ENCODE assay signal across 14 cellular contexts in genomic region chr1:161781995-161782394, GRCh38. TPM values are rescaled to one million over a fixed set of nuclear protein-coding genes. Genes with fewer than 3 reads are reported as not detected.
DNase-seq lines count a peak whose midpoint lies in the region; ATAC-seq, FAIRE-seq and TF ChIP-seq lines count a peak whose summit lies in the region.
"Had no signal": no experiment of that assay in that cellular context is flagged by ENCODE, and none has a peak within 500 bp of the region (broad histone marks: within the 10 kb centered on the region; RNA-seq: fewer than 3 reads in every experiment).

No MANE protein-coding gene starts in this region.

- H3K9ac ChIP-seq in Karpas-422 (ENCODE audit: low read length), result no peak overlapping the region

- TF ChIP-seq POLR2A in GM12892 (IDR thresholded peaks at IDR 0.05; ENCODE audit: low read depth, low read length), result no peak
- no peak for TF ChIP-seq POLR2A in uterus (IDR thresholded peaks at IDR 0.05)

- ATAC-seq in GM21723 (IDR thresholded peaks at IDR 0.05; ENCODE audit: unreplicated experiment) (peak; percentile 70), HG03565 (IDR thresholded peaks at IDR 0.05; ENCODE audit: unreplicated experiment) (peak; percentile 47)
- no peak for ATAC-seq in CD4-positive, alpha-beta T cell (ENCODE audit: poor library complexity)
- ATAC-seq: sciatic nerve; stimulated activated naive CD8-positive, alpha-beta T cell treated with anti-CD3 and anti-CD28 coated beads, Interleukin-15, amount 100 ng/mL, for 72 hours had no signal

- H3K27me3 Mint-ChIP-seq in CD4-positive, alpha-beta T cell, result no peaks in the 10 kb centered on the region
- H3K27me3 Mint-ChIP-seq: stimulated activated naive CD8-positive, alpha-beta T cell treated with anti-CD3 and anti-CD28 coated beads, Interleukin-15, amount 100 ng/mL, for 72 hours had no signal

- H3K4me3 Mint-ChIP-seq in CD4-positive, alpha-beta T cell, result no peak overlapping the region
- H3K4me3 Mint-ChIP-seq: neural crest cell; stimulated activated naive CD8-positive, alpha-beta T cell treated with anti-CD3 and anti-CD28 coated beads, Interleukin-15, amount 100 ng/mL, for 72 hours had no signal

- no peaks in the 10 kb centered on the region for H3K9me3 Mint-ChIP-seq in CD4-positive, alpha-beta T cell
- H3K9me3 Mint-ChIP-seq: neural crest cell; stimulated activated naive CD8-positive, alpha-beta T cell treated with anti-CD3 and anti-CD28 coated beads, Interleukin-15, amount 100 ng/mL, for 72 hours had no signal

- no peak overlapping the region for H3K27ac ChIP-seq in uterus
- no peak overlapping the region for H3K27ac ChIP-seq in CD4-positive, alpha-beta T cell (ENCODE audit: low read depth, low read length)
- no peak overlapping the region for H3K27ac ChIP-seq in Karpas-422 (ENCODE audit: low read length)
- H3K27ac ChIP-seq: C4-2B had no signal

- H3K79me2 ChIP-seq in Karpas-422 (ENCODE audit: low read length), result peaks cover 76% of the 10 kb centered on the region

- H2AFZ ChIP-seq in Karpas-422 (ENCODE audit: low read length), result no peak overlapping the region

- no peaks in the 10 kb centered on the region for H3K9me3 ChIP-seq in uterus
- H3K9me3 ChIP-seq in CD4-positive, alpha-beta T cell (ENCODE audit: control insufficient read depth, low read length), result no peaks in the 10 kb centered on the region
- H3K9me3 ChIP-seq in Karpas-422 (ENCODE audit: low read length), result no peaks in the 10 kb centered on the region

- no peaks in the 10 kb centered on the region for H3K36me3 ChIP-seq in uterus
- H3K36me3 ChIP-seq in Karpas-422 (ENCODE audit: insufficient read depth, low read length), result peaks cover 58% of the 10 kb centered on the region; the same call in 1 of the 2 replicates

- no peaks in the 10 kb centered on the region for H3K27me3 ChIP-seq in uterus
- H3K27me3 ChIP-seq in CD4-positive, alpha-beta T cell (ENCODE audit: control insufficient read depth, insufficient read depth, low read length), result no peaks in the 10 kb centered on the region
- no peaks in the 10 kb centered on the region for H3K27me3 ChIP-seq in Karpas-422 (ENCODE audit: low read length)

- H4K20me1 ChIP-seq in Karpas-422 (ENCODE audit: insufficient read depth, low read depth, low read length), result no peaks in the 10 kb centered on the region

- CTCF ChIA-PET in CD4-positive, alpha-beta T cell (lab: Charles Lee), result no interaction called here

- intact Hi-C loops in uterus (cut with DNase I; ENCODE audit: low total_unique reads), result no loop called here
- intact Hi-C loops in CD4-positive, alpha-beta T cell (cut with DNase I, micrococcal nuclease), result no loop called here

- no peaks in the 10 kb centered on the region for H3K9me2 ChIP-seq in Karpas-422 (replicated peaks; ENCODE audit: insufficient read depth, low read length)

- POLR2A ChIA-PET in CD4-positive, alpha-beta T cell (lab: Charles Lee), result no interaction called here

- TF ChIP-seq CTCF in fibroblast of pulmonary artery (IDR thresholded peaks at IDR 0.05; ENCODE audit: low read length, missing control alignments) (no peak), uterus (IDR thresholded peaks at IDR 0.05) (no peak)
- TF ChIP-seq CTCF in CD4-positive, alpha-beta T cell (IDR thresholded peaks at IDR 0.05), result no peak

- peaks cover 32% of the 10 kb centered on the region for H3K4me1 Mint-ChIP-seq in CD4-positive, alpha-beta T cell (ENCODE audit: low read depth)
- H3K4me1 Mint-ChIP-seq: neural crest cell; stimulated activated naive CD8-positive, alpha-beta T cell treated with anti-CD3 and anti-CD28 coated beads, Interleukin-15, amount 100 ng/mL, for 72 hours had no signal

- H3K4me1 ChIP-seq in uterus (no peaks in the 10 kb centered on the region), Karpas-422 (ENCODE audit: low read length) (peaks cover 43% of the 10 kb centered on the region)

- DNase-seq in GM12892 (ENCODE audit: insufficient read length), result no peak
- DNase-seq in fibroblast of pulmonary artery (ENCODE audit: low read depth), result peak; percentile 27
- DNase-seq in uterus, result no peak
- no peak for DNase-seq in CD4-positive, alpha-beta T cell
- no peak for DNase-seq in GM19240 (ENCODE audit: insufficient read length, low spot score)
- no peak for DNase-seq in Karpas-422
- DNase-seq: aorta; NCI-H510A; stimulated activated naive CD8-positive, alpha-beta T cell treated with anti-CD3 and anti-CD28 coated beads, Interleukin-15, amount 100 ng/mL, for 72 hours had no signal

- peak; percentile 56 for FAIRE-seq in GM12892 (lab: Jason Lieb, UNC)

- H3K36me3 Mint-ChIP-seq in CD4-positive, alpha-beta T cell (ENCODE audit: low read depth), result peaks cover 76% of the 10 kb centered on the region

- H3K4me2 ChIP-seq in Karpas-422 (ENCODE audit: low read depth, low read length, poor library complexity, severe bottlenecking), result no peak overlapping the region

- no peak overlapping the region for H3K4me3 ChIP-seq in fibroblast of pulmonary artery (replicated peaks; ENCODE audit: low read depth, low read length)
- no peak overlapping the region for H3K4me3 ChIP-seq in uterus
- H3K4me3 ChIP-seq in Karpas-422 (ENCODE audit: low read length), result no peak overlapping the region

- H3K27ac Mint-ChIP-seq in CD4-positive, alpha-beta T cell, result no peak overlapping the region
- H3K27ac Mint-ChIP-seq: stimulated activated naive CD8-positive, alpha-beta T cell treated with anti-CD3 and anti-CD28 coated beads, Interleukin-15, amount 100 ng/mL, for 72 hours had no signal

RNA-seq across cellular contexts. Expression of gene ATF6, which starts 15.9 kb away (rescaled TPM):
- 12.9 TPM for polyA plus RNA-seq in GM12892 (2012; ENCODE audit: missing spikeins)
- total RNA-seq in uterus, result 10 to 100 TPM; 16.2 to 37.7 (median 30.0) TPM
- total RNA-seq in CD4-positive, alpha-beta T cell, result 10 to 100 TPM; 16.2 to 17.1 TPM
- total RNA-seq in Karpas-422 (2014; rRNA removed; shearing (Covaris generic); ENCODE audit: low replicate concordance), result 21.6 and 36.5 TPM in 2 replicates

RNA-seq across cellular contexts. Expression of gene DUSP12, which starts 32.4 kb away (rescaled TPM):
- polyA plus RNA-seq in GM12892 (2012; ENCODE audit: missing spikeins), result 16.5 TPM
- total RNA-seq in uterus, result 10 to 100 TPM; 16.4 to 62.7 (median 29.3) TPM
- 10 to 100 TPM; 20.3 to 23.0 TPM for total RNA-seq in CD4-positive, alpha-beta T cell
- total RNA-seq in Karpas-422 (2014; rRNA removed; shearing (Covaris generic); ENCODE audit: low replicate concordance), result 87.8 and 102 TPM in 2 replicates
